13 cellular contexts compared by ENCODE assay signal in genomic region chr12:50276912-50277671, GRCh38. TPM values are rescaled to one million over a fixed set of nuclear protein-coding genes. Genes with fewer than 3 reads are reported as not detected.
DNase-seq lines count a peak whose midpoint lies in the region; ATAC-seq and TF ChIP-seq lines count a peak whose summit lies in the region.
"Had no signal": no experiment of that assay in that cellular context is flagged by ENCODE, and none has a peak within 500 bp of the region (broad histone marks: within the 10 kb centered on the region; RNA-seq: fewer than 3 reads in every experiment).

No MANE protein-coding gene starts in this region.

- peaks cover 5% of the 10 kb centered on the region for H3K79me1 ChIP-seq in trophoblast cell (ENCODE audit: low read length)

- no peak overlapping the region for H2BK5ac ChIP-seq in trophoblast cell (ENCODE audit: low read depth, low read length, poor library complexity)

- no peak overlapping the region for H2AK5ac ChIP-seq in trophoblast cell (ENCODE audit: low read length)

- no peak overlapping the region for H2BK120ac ChIP-seq in trophoblast cell (ENCODE audit: insufficient read depth, low read length, poor library complexity)

- peaks cover 10% of the 10 kb centered on the region for H3K4me1 ChIP-seq in GM23248 (ENCODE audit: insufficient read depth)
- H3K4me1 ChIP-seq in PC-3 (ENCODE audit: insufficient read depth, low read length): peaks cover 46% of the 10 kb centered on the region
- peaks cover 22 to 29% (median 23%) of the 10 kb centered on the region in 4 donors for H3K4me1 ChIP-seq in esophagus muscularis mucosa
- H3K4me1 ChIP-seq in trophoblast cell (ENCODE audit: control insufficient read depth in 1 of 2, insufficient read depth in 2 of 2, low read length in 2 of 2): no peaks in the 10 kb centered on the region

- H4K20me1 ChIP-seq in GM23248 (ENCODE audit: insufficient read depth): no peaks in the 10 kb centered on the region
- no peaks in the 10 kb centered on the region for H4K20me1 ChIP-seq in PC-3 (ENCODE audit: low read length)

- intact Hi-C loops in PC-3 (cut with micrococcal nuclease) (no loop called here), esophagus muscularis mucosa (cut with DNase I) (no loop called here)

- 88% methylated on average over 3 of the region's 3 CpGs for WGBS in GM23248 (ENCODE audit: low coverage in 1 of 2, low lambda C conversion rate in 2 of 2, missing lambda C conversion rate in 2 of 2), 2 experiments
- 86% methylated on average over 3 of the region's 3 CpGs for WGBS in esophagus muscularis mucosa
- no CpG with 5 or more reads among the region's 3 CpGs for WGBS in trophoblast cell (ENCODE audit: extremely low coverage, insufficient coverage, insufficient read length)

- H2AFZ ChIP-seq in GM23248 (no peak overlapping the region), PC-3 (ENCODE audit: low read length) (no peak overlapping the region), trophoblast cell (ENCODE audit: insufficient read depth, low read length, poor library complexity) (no peak overlapping the region)

- TF ChIP-seq POLR2A in esophagus muscularis mucosa (IDR thresholded peaks at IDR 0.05; ENCODE audit: low read depth): no peak

- no peak for TF ChIP-seq EP300 in esophagus muscularis mucosa (IDR thresholded peaks at IDR 0.05)

- no peak overlapping the region for H3K23ac ChIP-seq in trophoblast cell (ENCODE audit: low read length)

- H3K79me2 ChIP-seq in GM23248 (ENCODE audit: insufficient read depth) (peaks cover 24% of the 10 kb centered on the region), PC-3 (ENCODE audit: low read length) (peaks cover 34% of the 10 kb centered on the region), trophoblast cell (ENCODE audit: control insufficient read depth, insufficient read depth, low read length, poor library complexity) (no peaks in the 10 kb centered on the region)

- no peaks in the 10 kb centered on the region for H3K9me3 ChIP-seq in GM23248 (ENCODE audit: low read depth)
- no peaks in the 10 kb centered on the region for H3K9me3 ChIP-seq in PC-3 (ENCODE audit: low read length)
- no peaks in the 10 kb centered on the region for H3K9me3 ChIP-seq in esophagus muscularis mucosa
- no peaks in the 10 kb centered on the region for H3K9me3 ChIP-seq in trophoblast cell (ENCODE audit: insufficient read depth, low read depth, low read length)

- in situ Hi-C loops in GM23248 (cut with MboI): no loop called here

- H3K14ac ChIP-seq in trophoblast cell (ENCODE audit: low read length): no peak overlapping the region

- no peak overlapping the region for H4K8ac ChIP-seq in trophoblast cell (ENCODE audit: low read depth, low read length)

- ATAC-seq in PC-3: no peak
- ATAC-seq in HG02973 (IDR thresholded peaks at IDR 0.05; ENCODE audit: unreplicated experiment): no peak
- no peak for ATAC-seq in HG03442 (IDR thresholded peaks at IDR 0.05; ENCODE audit: unreplicated experiment)
- no peak for ATAC-seq in GM21528 (IDR thresholded peaks at IDR 0.05; ENCODE audit: low FRiP score, unreplicated experiment)
- ATAC-seq: Right ventricle myocardium inferior had no signal

- H3K27me3 ChIP-seq in GM23248 (replicated peaks; ENCODE audit: insufficient read depth) (no peaks in the 10 kb centered on the region), PC-3 (ENCODE audit: low read length) (no peaks in the 10 kb centered on the region), esophagus muscularis mucosa (no peaks in the 10 kb centered on the region), trophoblast cell (ENCODE audit: insufficient read depth, low read length) (no peaks in the 10 kb centered on the region)

- H3K9me2 ChIP-seq in GM23248 (ENCODE audit: insufficient read depth) (no peaks in the 10 kb centered on the region), PC-3 (replicated peaks; ENCODE audit: low read length) (no peaks in the 10 kb centered on the region)

- no peak overlapping the region for H4K91ac ChIP-seq in trophoblast cell (ENCODE audit: low read depth, low read length)

- no peaks in the 10 kb centered on the region for H3K36me3 ChIP-seq in GM23248 (ENCODE audit: low read depth)
- no peaks in the 10 kb centered on the region for H3K36me3 ChIP-seq in PC-3 (ENCODE audit: low read depth, low read length)
- H3K36me3 ChIP-seq in esophagus muscularis mucosa: no peaks in the 10 kb centered on the region
- H3K36me3 ChIP-seq in trophoblast cell (ENCODE audit: control insufficient read depth in 1 of 2, insufficient read depth in 2 of 2, low read length in 2 of 2): peaks cover 0 to 2% of the 10 kb centered on the region in 2 experiments

- DNase-seq in GM23248 (peak; percentile 44), PC-3 (peak; percentile 24), esophagus muscularis mucosa (ENCODE audit: extremely low spot score) (no peak), trophoblast cell (peak; percentile 58 to 87), D341Med (ENCODE audit: low spot score) (no peak)
- DNase-seq: cerebellar nuclear complex, GDM1, substantia nigra, T-helper 2 cell had no signal

- H3K18ac ChIP-seq in trophoblast cell (ENCODE audit: low read length): no peak overlapping the region

- TF ChIP-seq CTCF in PC-3 (conservative IDR thresholded peaks at IDR 0.05; ENCODE audit: low read depth, low read length) (no peak), esophagus muscularis mucosa (IDR thresholded peaks at IDR 0.05) (no peak)

- no peak overlapping the region for H3K27ac ChIP-seq in GM23248
- no peak overlapping the region for H3K27ac ChIP-seq in PC-3 (ENCODE audit: low read length)
- H3K27ac ChIP-seq in esophagus muscularis mucosa (replicated peaks in 1 of 4): peak overlapping the region in 3 of 4 donors; percentile 11 to 59 (median 12)
- H3K27ac ChIP-seq in trophoblast cell (ENCODE audit: low read depth, low read length): peak overlapping the region; percentile 40

- H3K4me2 ChIP-seq in GM23248 (ENCODE audit: unreplicated experiment): no peak overlapping the region
- H3K4me2 ChIP-seq in PC-3 (ENCODE audit: low read length): no peak overlapping the region
- peak overlapping the region; percentile 22 for H3K4me2 ChIP-seq in trophoblast cell (ENCODE audit: low read length)

- no TSS peak for BruUV-seq in PC-3 (replicated peaks; lab: Mats Ljungman, UMichigan)

- POLR2A ChIA-PET in PC-3 (lab: Charles Lee; ENCODE audit: unreplicated experiment): no interaction called here

- no peak overlapping the region for H2BK12ac ChIP-seq in trophoblast cell (ENCODE audit: low read length)

- H4K12ac ChIP-seq in trophoblast cell (ENCODE audit: low read depth, low read length): no peak overlapping the region

- no peak overlapping the region for H3K4me3 ChIP-seq in GM23248
- H3K4me3 ChIP-seq in PC-3 (ENCODE audit: low read length): no peak overlapping the region
- no peak overlapping the region for H3K4me3 ChIP-seq in esophagus muscularis mucosa
- H3K4me3 ChIP-seq in trophoblast cell (ENCODE audit: low read depth, low read length): no peak overlapping the region

- H3F3A ChIP-seq in GM23248 (ENCODE audit: insufficient read depth) (no peaks in the 10 kb centered on the region), PC-3 (ENCODE audit: low read length, unreplicated experiment) (peaks cover 3% of the 10 kb centered on the region)

- H3K9ac ChIP-seq in GM23248 (no peak overlapping the region), PC-3 (ENCODE audit: low read length) (no peak overlapping the region), trophoblast cell (ENCODE audit: low read length) (no peak overlapping the region)

- H3K4ac ChIP-seq in trophoblast cell (ENCODE audit: low read depth, low read length): no peak overlapping the region

- CTCF ChIA-PET in PC-3 (lab: Charles Lee): interaction anchor here (0.7 kb wide), 1 partner anchor 15 kb away, joined by 4 read pairs; no protein-coding TSS in a partner anchor

RNA-seq across cellular contexts. Expression of gene LIMA1, which starts 6.2 kb away (rescaled TPM):
- 256 and 284 TPM in 2 replicates for total RNA-seq in GM23248 (2014; rRNA removed; shearing (Covaris generic))
- polyA plus RNA-seq in GM23248 (2016; fragmentation: Nextera tagmentation; extraction: Ambion mirVana): 166 and 180 TPM in 2 replicates
- 45.1 and 58.2 TPM in 2 replicates for total RNA-seq in PC-3 (2014; rRNA removed)
- 10 to 100 TPM; 23.9 to 62.7 (median 37.2) TPM for total RNA-seq in esophagus muscularis mucosa
- polyA plus RNA-seq in trophoblast cell (2013): 143 and 152 TPM in 2 replicates

Comparison
In these comparisons a context has a peak if more than half of its experiments do, and no peak if none do; other contexts are left out.
1. DNase-seq: peak in GM23248 (single experiment), PC-3 (single experiment) and trophoblast cell (2 of 2); none in esophagus muscularis mucosa (single experiment) and D341Med (single experiment).
2. H3K27ac ChIP-seq: peak in esophagus muscularis mucosa (3 of 4) and trophoblast cell (single experiment); none in GM23248 (single experiment) and PC-3 (single experiment).